In the genomic region with DNA sequence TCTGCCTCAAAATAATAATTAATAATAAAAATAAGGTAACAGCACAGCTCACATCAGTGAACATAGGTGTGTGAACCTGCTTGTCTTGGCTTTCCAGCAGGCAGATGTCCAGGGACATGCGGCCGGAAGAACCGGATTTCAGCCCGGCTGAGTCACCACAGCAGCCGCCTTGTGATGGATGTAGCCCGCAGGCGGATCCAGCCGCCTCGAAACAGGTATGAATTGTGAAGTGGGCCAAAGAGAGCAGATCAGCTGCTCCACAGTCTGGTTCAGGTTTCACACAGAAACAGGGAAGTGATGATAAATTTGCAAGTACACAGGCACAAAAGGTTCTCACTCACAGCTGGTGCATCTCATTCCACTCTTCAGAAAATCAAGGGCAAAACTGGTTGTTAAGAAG, we compare ENCODE assay signal across 1 cellular context.
TF ChIP-seq lines count a peak whose summit lies in the region.

No MANE protein-coding gene starts in this region.

TF ChIP-seq in GM23338, 12 proteins besides CTCF, POLR2A, EP300 and RAD21:
- TF ChIP-seq ZNF462 (CRISPR knock-in tag; IDR thresholded peaks at IDR 0.05) (no peak), STAT1 (IDR thresholded peaks at IDR 0.05; ENCODE audit: unreplicated experiment) (no peak), EZH2 (IDR thresholded peaks at IDR 0.05; ENCODE audit: low read depth, unreplicated experiment) (no peak), REST (IDR thresholded peaks at IDR 0.05; ENCODE audit: unreplicated experiment) (no peak), NANOG (IDR thresholded peaks at IDR 0.05; ENCODE audit: borderline replicate concordance) (no peak), POLR2AphosphoS5 (IDR thresholded peaks at IDR 0.05; ENCODE audit: low read depth) (no peak), CREB1 (CRISPR knock-in tag; IDR thresholded peaks at IDR 0.05; ENCODE audit: low read depth) (no peak), ZNF331 (CRISPR knock-in tag; IDR thresholded peaks at IDR 0.05; ENCODE audit: low read depth) (no peak), JUNB (IDR thresholded peaks at IDR 0.05; ENCODE audit: unreplicated experiment) (no peak), ETS1 (IDR thresholded peaks at IDR 0.05) (no peak), ZNF114 (CRISPR knock-in tag; IDR thresholded peaks at IDR 0.05) (no peak), EZH2phosphoT487 (IDR thresholded peaks at IDR 0.05; ENCODE audit: unreplicated experiment) (no peak)
